1 cellular context compared by ENCODE assay signal in the genomic region with DNA sequence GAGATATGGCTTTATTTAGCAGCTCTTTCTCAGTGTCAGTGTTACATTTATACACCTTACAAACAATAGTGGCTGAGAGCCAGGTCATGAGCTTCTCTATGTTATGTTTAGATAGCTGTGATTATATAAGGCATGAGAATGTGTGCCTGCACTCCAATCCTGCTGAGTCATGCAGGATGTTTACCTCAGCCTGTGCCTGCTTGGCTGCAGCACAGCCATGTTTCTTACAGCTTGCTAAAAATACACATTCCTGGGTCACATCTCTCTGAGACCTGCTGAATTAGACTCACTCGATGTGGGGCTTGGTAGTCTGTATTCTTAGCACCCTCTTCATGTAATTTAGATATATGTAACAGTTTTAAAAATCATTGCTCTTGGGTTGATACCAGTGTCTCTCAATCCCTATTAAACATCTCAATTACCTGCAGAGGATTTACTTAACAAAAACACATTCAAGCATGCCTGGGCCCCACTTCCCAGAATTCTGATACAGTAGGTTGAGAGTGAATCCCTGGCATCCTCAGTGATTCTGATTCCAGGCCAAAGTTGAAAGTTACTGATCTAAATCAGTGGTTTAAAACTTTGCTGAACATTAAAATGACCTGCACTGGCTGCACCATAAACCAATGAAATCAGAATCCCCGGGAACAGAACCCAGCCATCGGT.
TF ChIP-seq lines count a peak whose summit lies in the region.

No MANE protein-coding gene starts in this region.

TF ChIP-seq in HepG2, 621 proteins besides CTCF, POLR2A, EP300 and RAD21 (continued from another document and continues in another):
- TF ChIP-seq ZNF362 (CRISPR knock-in tag; IDR thresholded peaks at IDR 0.05; ENCODE audit: borderline replicate concordance) (no peak), ZC3H13 (CRISPR knock-in tag; IDR thresholded peaks at IDR 0.05) (no peak), ZNF550 (CRISPR knock-in tag; IDR thresholded peaks at IDR 0.05; ENCODE audit: borderline replicate concordance) (no peak), RFX1 (IDR thresholded peaks at IDR 0.05) (no peak), ZNF24 (IDR thresholded peaks at IDR 0.05) (no peak), ZNF160 (CRISPR knock-in tag; IDR thresholded peaks at IDR 0.05) (no peak), ATF7 (IDR thresholded peaks at IDR 0.05) (no peak), ATF7 (CRISPR knock-in tag; IDR thresholded peaks at IDR 0.05) (no peak), KLF15 (CRISPR knock-in tag; IDR thresholded peaks at IDR 0.05; ENCODE audit: borderline replicate concordance) (no peak), GATA4 (IDR thresholded peaks at IDR 0.05; ENCODE audit: borderline replicate concordance, low read depth) (no peak), RCOR2 (CRISPR knock-in tag; IDR thresholded peaks at IDR 0.05) (0 out of 2 replicates have a peak, but pooled peaks have one; percentile 32), ZBTB34 (CRISPR knock-in tag; IDR thresholded peaks at IDR 0.05) (no peak), ZNF557 (CRISPR knock-in tag; IDR thresholded peaks at IDR 0.05) (0 out of 2 replicates have a peak, but pooled peaks have one; percentile 35), ONECUT2 (CRISPR knock-in tag; IDR thresholded peaks at IDR 0.05) (no peak), ZNF567 (CRISPR knock-in tag; IDR thresholded peaks at IDR 0.05; ENCODE audit: borderline replicate concordance) (no peak), KDM4B (CRISPR knock-in tag; IDR thresholded peaks at IDR 0.05) (no peak), SOX6 (IDR thresholded peaks at IDR 0.05) (no peak), SOX6 (CRISPR knock-in tag; IDR thresholded peaks at IDR 0.05) (peak; percentile 90), E2F2 (CRISPR knock-in tag; IDR thresholded peaks at IDR 0.05; ENCODE audit: borderline replicate concordance) (no peak), ZNF317 (CRISPR knock-in tag; IDR thresholded peaks at IDR 0.05) (no peak), ELF1 (CRISPR knock-in tag; IDR thresholded peaks at IDR 0.05) (no peak), NFKBIZ (CRISPR knock-in tag; IDR thresholded peaks at IDR 0.05) (no peak), STAT5B (CRISPR knock-in tag; IDR thresholded peaks at IDR 0.05) (no peak), ZNF547 (CRISPR knock-in tag; IDR thresholded peaks at IDR 0.05) (no peak), RELA (CRISPR knock-in tag; IDR thresholded peaks at IDR 0.05) (no peak), BRCA1 (CRISPR knock-in tag; IDR thresholded peaks at IDR 0.05) (no peak), MED13 (CRISPR knock-in tag; IDR thresholded peaks at IDR 0.05) (no peak), MIER3 (CRISPR knock-in tag; IDR thresholded peaks at IDR 0.05; ENCODE audit: borderline replicate concordance) (peak; percentile 32; the same call in 1 of the 2 replicates), STAG1 (CRISPR knock-in tag; IDR thresholded peaks at IDR 0.05) (no peak), AHDC1 (CRISPR knock-in tag; IDR thresholded peaks at IDR 0.05; ENCODE audit: borderline replicate concordance) (no peak), TGIF2 (CRISPR knock-in tag; IDR thresholded peaks at IDR 0.05) (no peak), ZNF414 (CRISPR knock-in tag; IDR thresholded peaks at IDR 0.05) (no peak), LCORL (IDR thresholded peaks at IDR 0.05) (no peak), LCORL (CRISPR knock-in tag; IDR thresholded peaks at IDR 0.05) (no peak), ZNF546 (CRISPR knock-in tag; conservative IDR thresholded peaks at IDR 0.05) (no peak), HDAC2 (CRISPR knock-in tag; IDR thresholded peaks at IDR 0.05) (no peak), ARNT (IDR thresholded peaks at IDR 0.05) (no peak), RFXAP (CRISPR knock-in tag; IDR thresholded peaks at IDR 0.05; ENCODE audit: borderline replicate concordance) (no peak), PRPF4 (IDR thresholded peaks at IDR 0.05; ENCODE audit: low read depth, low read length, poor library complexity, severe bottlenecking) (no peak), IRF2 (CRISPR knock-in tag; IDR thresholded peaks at IDR 0.05) (peak; percentile 39; the same call in 1 of the 2 replicates), HNRNPUL1 (IDR thresholded peaks at IDR 0.05; ENCODE audit: low read depth, low read length) (no peak), SOX5 (CRISPR knock-in tag; IDR thresholded peaks at IDR 0.05; ENCODE audit: borderline replicate concordance) (peak; percentile 96)
- TF ChIP-seq, protein P1, sequence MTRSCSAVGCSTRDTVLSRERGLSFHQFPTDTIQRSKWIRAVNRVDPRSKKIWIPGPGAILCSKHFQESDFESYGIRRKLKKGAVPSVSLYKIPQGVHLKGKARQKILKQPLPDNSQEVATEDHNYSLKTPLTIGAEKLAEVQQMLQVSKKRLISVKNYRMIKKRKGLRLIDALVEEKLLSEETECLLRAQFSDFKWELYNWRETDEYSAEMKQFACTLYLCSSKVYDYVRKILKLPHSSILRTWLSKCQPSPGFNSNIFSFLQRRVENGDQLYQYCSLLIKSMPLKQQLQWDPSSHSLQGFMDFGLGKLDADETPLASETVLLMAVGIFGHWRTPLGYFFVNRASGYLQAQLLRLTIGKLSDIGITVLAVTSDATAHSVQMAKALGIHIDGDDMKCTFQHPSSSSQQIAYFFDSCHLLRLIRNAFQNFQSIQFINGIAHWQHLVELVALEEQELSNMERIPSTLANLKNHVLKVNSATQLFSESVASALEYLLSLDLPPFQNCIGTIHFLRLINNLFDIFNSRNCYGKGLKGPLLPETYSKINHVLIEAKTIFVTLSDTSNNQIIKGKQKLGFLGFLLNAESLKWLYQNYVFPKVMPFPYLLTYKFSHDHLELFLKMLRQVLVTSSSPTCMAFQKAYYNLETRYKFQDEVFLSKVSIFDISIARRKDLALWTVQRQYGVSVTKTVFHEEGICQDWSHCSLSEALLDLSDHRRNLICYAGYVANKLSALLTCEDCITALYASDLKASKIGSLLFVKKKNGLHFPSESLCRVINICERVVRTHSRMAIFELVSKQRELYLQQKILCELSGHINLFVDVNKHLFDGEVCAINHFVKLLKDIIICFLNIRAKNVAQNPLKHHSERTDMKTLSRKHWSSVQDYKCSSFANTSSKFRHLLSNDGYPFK (CRISPR knock-in tag; IDR thresholded peaks at IDR 0.05; ENCODE audit: borderline replicate concordance) = no peak
- TF ChIP-seq, protein P2, sequence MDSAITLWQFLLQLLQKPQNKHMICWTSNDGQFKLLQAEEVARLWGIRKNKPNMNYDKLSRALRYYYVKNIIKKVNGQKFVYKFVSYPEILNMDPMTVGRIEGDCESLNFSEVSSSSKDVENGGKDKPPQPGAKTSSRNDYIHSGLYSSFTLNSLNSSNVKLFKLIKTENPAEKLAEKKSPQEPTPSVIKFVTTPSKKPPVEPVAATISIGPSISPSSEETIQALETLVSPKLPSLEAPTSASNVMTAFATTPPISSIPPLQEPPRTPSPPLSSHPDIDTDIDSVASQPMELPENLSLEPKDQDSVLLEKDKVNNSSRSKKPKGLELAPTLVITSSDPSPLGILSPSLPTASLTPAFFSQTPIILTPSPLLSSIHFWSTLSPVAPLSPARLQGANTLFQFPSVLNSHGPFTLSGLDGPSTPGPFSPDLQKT (CRISPR knock-in tag; IDR thresholded peaks at IDR 0.05; ENCODE audit: borderline replicate concordance) = no peak
- TF ChIP-seq, protein P3, sequence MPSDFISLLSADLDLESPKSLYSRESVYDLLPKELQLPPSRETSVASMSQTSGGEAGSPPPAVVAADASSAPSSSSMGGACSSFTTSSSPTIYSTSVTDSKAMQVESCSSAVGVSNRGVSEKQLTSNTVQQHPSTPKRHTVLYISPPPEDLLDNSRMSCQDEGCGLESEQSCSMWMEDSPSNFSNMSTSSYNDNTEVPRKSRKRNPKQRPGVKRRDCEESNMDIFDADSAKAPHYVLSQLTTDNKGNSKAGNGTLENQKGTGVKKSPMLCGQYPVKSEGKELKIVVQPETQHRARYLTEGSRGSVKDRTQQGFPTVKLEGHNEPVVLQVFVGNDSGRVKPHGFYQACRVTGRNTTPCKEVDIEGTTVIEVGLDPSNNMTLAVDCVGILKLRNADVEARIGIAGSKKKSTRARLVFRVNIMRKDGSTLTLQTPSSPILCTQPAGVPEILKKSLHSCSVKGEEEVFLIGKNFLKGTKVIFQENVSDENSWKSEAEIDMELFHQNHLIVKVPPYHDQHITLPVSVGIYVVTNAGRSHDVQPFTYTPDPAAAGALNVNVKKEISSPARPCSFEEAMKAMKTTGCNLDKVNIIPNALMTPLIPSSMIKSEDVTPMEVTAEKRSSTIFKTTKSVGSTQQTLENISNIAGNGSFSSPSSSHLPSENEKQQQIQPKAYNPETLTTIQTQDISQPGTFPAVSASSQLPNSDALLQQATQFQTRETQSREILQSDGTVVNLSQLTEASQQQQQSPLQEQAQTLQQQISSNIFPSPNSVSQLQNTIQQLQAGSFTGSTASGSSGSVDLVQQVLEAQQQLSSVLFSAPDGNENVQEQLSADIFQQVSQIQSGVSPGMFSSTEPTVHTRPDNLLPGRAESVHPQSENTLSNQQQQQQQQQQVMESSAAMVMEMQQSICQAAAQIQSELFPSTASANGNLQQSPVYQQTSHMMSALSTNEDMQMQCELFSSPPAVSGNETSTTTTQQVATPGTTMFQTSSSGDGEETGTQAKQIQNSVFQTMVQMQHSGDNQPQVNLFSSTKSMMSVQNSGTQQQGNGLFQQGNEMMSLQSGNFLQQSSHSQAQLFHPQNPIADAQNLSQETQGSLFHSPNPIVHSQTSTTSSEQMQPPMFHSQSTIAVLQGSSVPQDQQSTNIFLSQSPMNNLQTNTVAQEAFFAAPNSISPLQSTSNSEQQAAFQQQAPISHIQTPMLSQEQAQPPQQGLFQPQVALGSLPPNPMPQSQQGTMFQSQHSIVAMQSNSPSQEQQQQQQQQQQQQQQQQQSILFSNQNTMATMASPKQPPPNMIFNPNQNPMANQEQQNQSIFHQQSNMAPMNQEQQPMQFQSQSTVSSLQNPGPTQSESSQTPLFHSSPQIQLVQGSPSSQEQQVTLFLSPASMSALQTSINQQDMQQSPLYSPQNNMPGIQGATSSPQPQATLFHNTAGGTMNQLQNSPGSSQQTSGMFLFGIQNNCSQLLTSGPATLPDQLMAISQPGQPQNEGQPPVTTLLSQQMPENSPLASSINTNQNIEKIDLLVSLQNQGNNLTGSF (CRISPR knock-in tag; IDR thresholded peaks at IDR 0.05) = no peak
